In the genomic region with DNA sequence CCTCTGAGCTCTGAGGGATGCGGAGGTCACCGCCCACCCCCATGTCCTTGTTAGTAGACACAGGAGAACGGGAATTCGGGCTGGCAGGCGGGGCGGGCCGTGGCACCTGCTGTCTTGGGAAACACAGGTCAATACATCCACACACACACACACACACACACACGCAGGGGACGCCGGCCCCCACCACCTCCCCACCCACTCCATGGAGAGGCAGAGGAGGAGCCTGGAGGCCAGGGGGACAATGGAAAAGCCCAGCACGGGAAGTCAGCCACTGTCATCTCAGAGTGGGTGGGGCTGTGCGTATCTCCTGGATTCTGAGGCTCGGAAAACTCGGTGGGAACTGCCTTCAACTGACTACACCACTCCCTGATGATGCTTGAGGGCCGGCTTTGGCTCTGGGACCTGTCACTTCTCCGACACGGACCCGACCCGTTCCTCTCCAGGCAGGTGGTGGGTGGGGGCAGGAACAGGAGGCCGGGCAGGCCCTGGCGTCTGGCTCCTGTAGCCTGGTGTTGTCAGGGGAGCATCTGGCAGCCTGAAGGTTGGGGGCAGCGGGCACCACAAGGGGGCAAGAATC, we compare ENCODE assay signal across 11 cellular contexts. TPM values are rescaled to one million over a fixed set of nuclear protein-coding genes. Genes with fewer than 3 reads are reported as not detected.
A peak's percentile ranks its signal among the peaks of the same experiment; 100 is the strongest.
DNase-seq lines count a peak whose midpoint lies in the region; ATAC-seq, FAIRE-seq and TF ChIP-seq lines count a peak whose summit lies in the region.
"Had no signal": no experiment of that assay in that cellular context is flagged by ENCODE, and none has a peak within 500 bp of the region (broad histone marks: within the 10 kb centered on the region; RNA-seq: fewer than 3 reads in every experiment).

No MANE protein-coding gene starts in this region.

- H3K4me3 Mint-ChIP-seq in activated T-helper 17 cell treated with anti-CD3 and anti-CD28 coated beads, Interleukin-2, amount 50 U/mL, for 72 hours, result no peak overlapping the region
- H3K4me3 Mint-ChIP-seq: activated CD4-positive, alpha-beta T cell treated with anti-CD3 and anti-CD28 coated beads, Interleukin-2, amount 10 ng/mL, durations not matched to agents 24 days and 14 days had no signal

- H3K79me2 ChIP-seq in HepG2 (ENCODE audit: insufficient read depth, low read length), result no peaks in the 10 kb centered on the region

- no peaks in the 10 kb centered on the region for H3K4me1 Mint-ChIP-seq in activated T-helper 17 cell treated with anti-CD3 and anti-CD28 coated beads, Interleukin-2, amount 50 U/mL, for 72 hours
- H3K4me1 Mint-ChIP-seq: activated CD4-positive, alpha-beta T cell treated with anti-CD3 and anti-CD28 coated beads, Interleukin-2, amount 10 ng/mL, durations not matched to agents 24 days and 14 days had no signal

- H3K27ac ChIP-seq in heart left ventricle (peak overlapping the region in 10 of 12 donors; percentile 50 to 72 (median 64)), HepG2 (ENCODE audit: extremely low read length, insufficient read depth, low read length) (no peak overlapping the region), upper lobe of left lung (peak overlapping the region; percentile 48 to 72 (median 68))

- no peaks in the 10 kb centered on the region for H3K9me3 ChIP-seq in heart left ventricle
- no peaks in the 10 kb centered on the region for H3K9me3 ChIP-seq in HepG2 (ENCODE audit: low read length)
- H3K9me3 ChIP-seq in upper lobe of left lung, result no peaks in the 10 kb centered on the region
- H3K9me3 ChIP-seq: MG63 had no signal

- ATAC-seq in heart left ventricle (peak; percentile 12 to 76 (median 38)), Right ventricle myocardium superior (ENCODE audit: poor library complexity) (no peak), HepG2 (no peak), upper lobe of left lung (ENCODE audit: low FRiP score in 2 of 2) (no peak), HG03442 (IDR thresholded peaks at IDR 0.05; ENCODE audit: unreplicated experiment) (no peak)
- ATAC-seq in activated T-helper 17 cell treated with anti-CD3 and anti-CD28 coated beads, Interleukin-2, amount 50 U/mL, for 72 hours (replicated peaks), result no peak

- DNase-seq in heart left ventricle, result peak in 2 of 5 donors; percentile 51 to 55
- no peak for DNase-seq in Right ventricle myocardium superior
- no peak for DNase-seq in HepG2 (ENCODE audit: low spot score)
- DNase-seq in upper lobe of left lung, result peak; percentile 37 to 85
- no peak for DNase-seq in SIG-M5 treated with dmso at 0.1 percent for 504 hours (lab: John Stamatoyannopoulos, UW; ENCODE audit: unreplicated experiment)
- DNase-seq in NCI-H446 (lab: John Stamatoyannopoulos, UW), result no peak
- DNase-seq: activated CD4-positive, alpha-beta T cell treated with anti-CD3 and anti-CD28 coated beads, Interleukin-2, amount 10 ng/mL, durations not matched to agents 24 days and 14 days; MG63 had no signal

- POLR2A ChIA-PET in HepG2 (lab: Yijun Ruan, JAX), result no interaction called here

- peaks cover 0 to 23% (median 0%) of the 10 kb centered on the region in 12 donors for H3K4me1 ChIP-seq in heart left ventricle
- H3K4me1 ChIP-seq in HepG2 (ENCODE audit: insufficient read depth, low read length), result peaks cover 16% of the 10 kb centered on the region
- H3K4me1 ChIP-seq in upper lobe of left lung, result no peaks in the 10 kb centered on the region

- peak overlapping the region; percentile 25 for H3K27ac Mint-ChIP-seq in activated T-helper 17 cell treated with anti-CD3 and anti-CD28 coated beads, Interleukin-2, amount 50 U/mL, for 72 hours
- H3K27ac Mint-ChIP-seq: activated CD4-positive, alpha-beta T cell treated with anti-CD3 and anti-CD28 coated beads, Interleukin-2, amount 10 ng/mL, durations not matched to agents 24 days and 14 days had no signal

- CTCF ChIA-PET in HepG2 (lab: Yijun Ruan, JAX; ENCODE audit: low intra/inter-chr PET ratio, low total read pairs), result no interaction called here

- no peak for FAIRE-seq in HepG2 (lab: Jason Lieb, UNC)
- FAIRE-seq: bronchial epithelial cell had no signal

- H3K9me3 Mint-ChIP-seq in activated T-helper 17 cell treated with anti-CD3 and anti-CD28 coated beads, Interleukin-2, amount 50 U/mL, for 72 hours, result no peaks in the 10 kb centered on the region
- H3K9me3 Mint-ChIP-seq: activated CD4-positive, alpha-beta T cell treated with anti-CD3 and anti-CD28 coated beads, Interleukin-2, amount 10 ng/mL, durations not matched to agents 24 days and 14 days had no signal

- in situ Hi-C loops in HepG2 (cut with HindIII; ENCODE audit: extremely low pct_ligation_motif_present, low pct_unique_long_range_greater_than_20kb), result no loop called here

- TF ChIP-seq RAD21 in HepG2 (CRISPR knock-in tag; IDR thresholded peaks at IDR 0.05), result no peak

- no peaks in the 10 kb centered on the region for H4K20me1 ChIP-seq in HepG2 (ENCODE audit: insufficient read depth, low read length)

- H3K36me3 ChIP-seq in heart left ventricle, result peaks cover 0 to 81% (median 60%) of the 10 kb centered on the region in 9 donors
- H3K36me3 ChIP-seq in HepG2 (replicated peaks in 1 of 2; ENCODE audit: control insufficient read depth in 1 of 2, insufficient read depth in 2 of 2, low read length in 2 of 2), result peaks cover 12 to 27% of the 10 kb centered on the region in 2 experiments
- peaks cover 18 to 65% (median 50%) of the 10 kb centered on the region in 4 donors for H3K36me3 ChIP-seq in upper lobe of left lung

- TSS peak; percentile 21 for BruUV-seq in HepG2 (replicated peaks; lab: Mats Ljungman, UMichigan)

- intact Hi-C loops in heart left ventricle (cut with DNase I), result no loop called here
- intact Hi-C loops in Right ventricle myocardium superior (cut with DNase I), result no loop called here
- intact Hi-C loops in HepG2 (cut with micrococcal nuclease; ENCODE audit: unreplicated experiment), result no loop called here

- H3K27me3 Mint-ChIP-seq in activated T-helper 17 cell treated with anti-CD3 and anti-CD28 coated beads, Interleukin-2, amount 50 U/mL, for 72 hours, result no peaks in the 10 kb centered on the region
- H3K27me3 Mint-ChIP-seq: activated CD4-positive, alpha-beta T cell treated with anti-CD3 and anti-CD28 coated beads, Interleukin-2, amount 10 ng/mL, durations not matched to agents 24 days and 14 days had no signal

- no peak overlapping the region for H3K4me2 ChIP-seq in HepG2 (ENCODE audit: low read depth, low read length)

- H3K36me3 Mint-ChIP-seq in activated T-helper 17 cell treated with anti-CD3 and anti-CD28 coated beads, Interleukin-2, amount 50 U/mL, for 72 hours (ENCODE audit: low read depth), result peaks cover 45% of the 10 kb centered on the region

- H3K9ac ChIP-seq in HepG2 (ENCODE audit: insufficient read depth, low read depth, low read length), result no peak overlapping the region

- H3K27me3 ChIP-seq in heart left ventricle, result no peaks in the 10 kb centered on the region
- H3K27me3 ChIP-seq in HepG2 (ENCODE audit: control insufficient read depth in 1 of 2, insufficient read depth in 2 of 2, low read length in 2 of 2), result no peaks in the 10 kb centered on the region; a peak in 1 of 5 replicates
- H3K27me3 ChIP-seq in upper lobe of left lung, result no peaks in the 10 kb centered on the region
- H3K27me3 ChIP-seq: MG63 had no signal

- TF ChIP-seq POLR2A in heart left ventricle (IDR thresholded peaks at IDR 0.05) (no peak), HepG2 (IDR thresholded peaks at IDR 0.05; ENCODE audit: insufficient read depth in 1 of 2, low read depth in 2 of 2, low read length in 2 of 2) (no peak), upper lobe of left lung (IDR thresholded peaks at IDR 0.05) (no peak)

- no peak for TF ChIP-seq EP300 in HepG2 (IDR thresholded peaks at IDR 0.05; ENCODE audit: low read depth in 2 of 2, low read length in 2 of 2)
- TF ChIP-seq EP300 in HepG2 (CRISPR knock-in tag; IDR thresholded peaks at IDR 0.05; ENCODE audit: borderline replicate concordance), result no peak
- no peak for TF ChIP-seq EP300 in upper lobe of left lung (IDR thresholded peaks at IDR 0.05)

- no peak for TF ChIP-seq CTCF in heart left ventricle (IDR thresholded peaks at IDR 0.05)
- no peak for TF ChIP-seq CTCF in HepG2 (CRISPR knock-in tag; IDR thresholded peaks at IDR 0.05)
- no peak for TF ChIP-seq CTCF in upper lobe of left lung (IDR thresholded peaks at IDR 0.05)

- 54 to 63% (median 58%) methylated on average over 18 to 22 of the region's 22 CpGs for WGBS in heart left ventricle, 4 donors
- 90% methylated on average over 13 of the region's 22 CpGs for WGBS in HepG2 (ENCODE audit: low lambda C conversion rate)
- 70 to 80% methylated on average over 13 to 22 of the region's 22 CpGs for WGBS in upper lobe of left lung, 2 donors

- H3K4me3 ChIP-seq in heart left ventricle (no peak overlapping the region), HepG2 (replicated peaks in 1 of 3; ENCODE audit: insufficient read depth in 1 of 3, low read depth in 2 of 3, low read length in 3 of 3) (no peak overlapping the region), upper lobe of left lung (no peak overlapping the region)
- H3K4me3 ChIP-seq: MG63 had no signal

- H2AFZ ChIP-seq in HepG2 (ENCODE audit: low read length), result no peak overlapping the region

RNA-seq across cellular contexts. Expression of a gene that starts 18.5 kb away (rescaled TPM):
- total RNA-seq in heart left ventricle (100 to 1,000 TPM in 1 of 9 donors, 10 to 100 TPM in 8; 37.6 to 103 (median 47.0) TPM), Right ventricle myocardium superior (42.2 TPM), HepG2 (2016; rRNA removed; fragmentation: Illumina TruSeq; extraction: Trizol) (11.8 and 15.9 TPM in 2 replicates), upper lobe of left lung (100 to 1,000 TPM in 1 of 6 donors, 10 to 100 TPM in 5; 47.5 to 141 (median 72.1) TPM)
- polyA plus RNA-seq in heart left ventricle (10 to 100 TPM; 19.5 to 54.4 TPM), HepG2 (2011; rRNA removed) (16.0 and 16.4 TPM in 2 replicates)
- 10 to 100 TPM; 31.5 to 36.5 TPM for total RNA-seq in activated T-helper 17 cell treated with anti-CD3 and anti-CD28 coated beads, Interleukin-2, amount 50 U/mL, for 72 hours
- total RNA-seq in HepG2 (2016; cell fraction: cytosol; rRNA removed; fragmentation: Illumina TruSeq; extraction: Trizol; ENCODE audit: low read depth), result 12.8 and 13.5 TPM in 2 replicates
- 10.2 and 15.3 TPM in 2 replicates for total RNA-seq in HepG2 (2016; cell fraction: insoluble cytoplasmic fraction; rRNA removed; fragmentation: Illumina TruSeq; extraction: Trizol)
- total RNA-seq in HepG2 (2016; cell fraction: membrane; rRNA removed; fragmentation: Illumina TruSeq; extraction: Trizol), result 32.8 and 33.3 TPM in 2 replicates
- total RNA-seq in HepG2 (2016; cell fraction: nucleus; rRNA removed; fragmentation: Illumina TruSeq; extraction: Trizol), result 12.9 and 16.5 TPM in 2 replicates
- 13.7 and 14.0 TPM in 2 replicates for polyA plus RNA-seq in HepG2 (2011; cell fraction: cytosol; rRNA removed)
- 33.2 and 36.0 TPM in 2 replicates for polyA plus RNA-seq in HepG2 (2011; cell fraction: nucleus; rRNA removed)
- polyA plus RNA-seq in HepG2 (2012), result 18.5 and 26.5 TPM in 2 replicates
- polyA plus RNA-seq in HepG2 (2016; cell fraction: cytosol; fragmentation: Illumina TruSeq; extraction: Trizol; ENCODE audit: low read depth), result 13.7 and 14.5 TPM in 2 replicates
- 14.5 and 19.7 TPM in 2 replicates for polyA plus RNA-seq in HepG2 (2016; cell fraction: insoluble cytoplasmic fraction; fragmentation: Illumina TruSeq; extraction: Trizol; ENCODE audit: low read depth)
- polyA plus RNA-seq in HepG2 (2016; cell fraction: membrane; fragmentation: Illumina TruSeq; extraction: Trizol; ENCODE audit: low read depth), result 34.1 and 39.3 TPM in 2 replicates
- 38.4 and 41.0 TPM in 2 replicates for polyA plus RNA-seq in HepG2 (2016; cell fraction: nucleus; fragmentation: Illumina TruSeq; extraction: Trizol; ENCODE audit: insufficient read depth, low read depth)
- 21.0 and 37.7 TPM in 2 replicates for polyA minus RNA-seq in HepG2 (2011; rRNA and poly(A)+ RNA removed; ENCODE audit: low replicate concordance)
- 18.8 and 20.9 TPM in 2 replicates for polyA minus RNA-seq in HepG2 (2011; cell fraction: cytosol; rRNA and poly(A)+ RNA removed)
- 8.7 and 10.9 TPM in 2 replicates for polyA minus RNA-seq in HepG2 (2011; cell fraction: nucleus; rRNA and poly(A)+ RNA removed)

RNA-seq across cellular contexts. Expression of a gene that starts 25.9 kb away (rescaled TPM):
- total RNA-seq in heart left ventricle (100 to 1,000 TPM in 1 of 9 donors, 10 to 100 TPM in 8; 59.7 to 117 (median 72.6) TPM), Right ventricle myocardium superior (65.7 TPM), HepG2 (2016; rRNA removed; fragmentation: Illumina TruSeq; extraction: Trizol) (19.8 and 34.7 TPM in 2 replicates), upper lobe of left lung (100 to 1,000 TPM in 5 of 6 donors, 10 to 100 TPM in 1; 94.1 to 345 (median 123) TPM)
- polyA plus RNA-seq in heart left ventricle (100 to 1,000 TPM in 1 of 2 donors, 10 to 100 TPM in 1; 64.8 to 125 TPM), HepG2 (2011; rRNA removed) (129 and 152 TPM in 2 replicates)
- total RNA-seq in activated T-helper 17 cell treated with anti-CD3 and anti-CD28 coated beads, Interleukin-2, amount 50 U/mL, for 72 hours, result 100 to 1,000 TPM; 123 to 132 TPM
- total RNA-seq in HepG2 (2016; cell fraction: cytosol; rRNA removed; fragmentation: Illumina TruSeq; extraction: Trizol; ENCODE audit: low read depth), result 34.0 and 36.2 TPM in 2 replicates
- 18.0 and 33.5 TPM in 2 replicates for total RNA-seq in HepG2 (2016; cell fraction: insoluble cytoplasmic fraction; rRNA removed; fragmentation: Illumina TruSeq; extraction: Trizol)
- total RNA-seq in HepG2 (2016; cell fraction: membrane; rRNA removed; fragmentation: Illumina TruSeq; extraction: Trizol), result 53.9 and 59.1 TPM in 2 replicates
- total RNA-seq in HepG2 (2016; cell fraction: nucleus; rRNA removed; fragmentation: Illumina TruSeq; extraction: Trizol), result 30.6 and 34.3 TPM in 2 replicates
- 93.4 and 108 TPM in 2 replicates for polyA plus RNA-seq in HepG2 (2011; cell fraction: cytosol; rRNA removed)
- polyA plus RNA-seq in HepG2 (2011; cell fraction: nucleus; rRNA removed), result 285 and 291 TPM in 2 replicates
- 60.9 and 83.8 TPM in 2 replicates for polyA plus RNA-seq in HepG2 (2012)
- polyA plus RNA-seq in HepG2 (2016; cell fraction: cytosol; fragmentation: Illumina TruSeq; extraction: Trizol; ENCODE audit: low read depth), result 40.2 and 42.9 TPM in 2 replicates
- 27.5 and 37.1 TPM in 2 replicates for polyA plus RNA-seq in HepG2 (2016; cell fraction: insoluble cytoplasmic fraction; fragmentation: Illumina TruSeq; extraction: Trizol; ENCODE audit: low read depth)
- polyA plus RNA-seq in HepG2 (2016; cell fraction: membrane; fragmentation: Illumina TruSeq; extraction: Trizol; ENCODE audit: low read depth), result 58.9 and 59.0 TPM in 2 replicates
- 67.4 and 77.3 TPM in 2 replicates for polyA plus RNA-seq in HepG2 (2016; cell fraction: nucleus; fragmentation: Illumina TruSeq; extraction: Trizol; ENCODE audit: insufficient read depth, low read depth)
- 116 and 242 TPM in 2 replicates for polyA minus RNA-seq in HepG2 (2011; rRNA and poly(A)+ RNA removed; ENCODE audit: low replicate concordance)
- polyA minus RNA-seq in HepG2 (2011; cell fraction: cytosol; rRNA and poly(A)+ RNA removed), result 54.0 and 54.3 TPM in 2 replicates
- 69.5 and 90.5 TPM in 2 replicates for polyA minus RNA-seq in HepG2 (2011; cell fraction: nucleus; rRNA and poly(A)+ RNA removed)

Comparison
In these comparisons a context has a peak if more than half of its experiments do, and no peak if none do; other contexts are left out.
1. ATAC-seq: peak in heart left ventricle (4 of 4); none in Right ventricle myocardium superior (single experiment), activated T-helper 17 cell treated with anti-CD3 and anti-CD28 coated beads, Interleukin-2, amount 50 U/mL, for 72 hours (single experiment), HepG2 (single experiment), upper lobe of left lung (0 of 2) and HG03442 (single experiment).
2. DNase-seq: peak in upper lobe of left lung (2 of 2); none in Right ventricle myocardium superior (single experiment), HepG2 (single experiment), SIG-M5 treated with dmso at 0.1 percent for 504 hours (single experiment) and NCI-H446 (0 of 2).